16 cellular contexts compared by ENCODE assay signal in genomic region chr21:31279986-31280385, GRCh38.
"Had no signal": no experiment of that assay in that cellular context is flagged by ENCODE, and none has a peak within 500 bp of the region (broad histone marks: within the 10 kb centered on the region; RNA-seq: fewer than 3 reads in every experiment).

No MANE protein-coding gene starts in this region.

- H3K27me3 Mint-ChIP-seq: brain; central memory CD8-positive, alpha-beta T cell; T-helper 17 cell had no signal

- H3K4me3 Mint-ChIP-seq: activated CD8-positive, alpha-beta T cell treated with anti-CD3 and anti-CD28 coated beads, Interleukin-2, amount 10 ng/mL, durations not matched to agents 7 days and 5 days; brain; central memory CD8-positive, alpha-beta T cell; immature natural killer cell; mesothelial cell of epicardium; T-helper 17 cell had no signal

- H3K4me3 ChIP-seq: lower lobe of right lung, thyroid gland had no signal

- H3K36me3 ChIP-seq: lower lobe of right lung, thyroid gland had no signal

- H3K27ac ChIP-seq: epithelial cell of prostate, lower lobe of right lung, parathyroid adenoma, thyroid gland had no signal

- DNase-seq: activated CD4-positive, CD25-positive, alpha-beta regulatory T cell; activated CD8-positive, alpha-beta memory T cell treated with anti-CD3 and anti-CD28 coated beads, Interleukin-2, amount 50 U/mL, for 48 hours; activated CD8-positive, alpha-beta T cell treated with anti-CD3 and anti-CD28 coated beads, Interleukin-2, amount 10 ng/mL, durations not matched to agents 7 days and 5 days; activated gamma-delta T cell treated with Interleukin-2 at 50 U/mL for 16 hours; amygdala; effector memory CD4-positive, alpha-beta T cell; immature natural killer cell; lower lobe of right lung; SHP77 treated with DMSO at 0.1 percent for 48 hours; T-helper 17 cell; thyroid gland had no signal

- H3K9me3 Mint-ChIP-seq: immature natural killer cell, mesothelial cell of epicardium had no signal

- H3K4me1 ChIP-seq: lower lobe of right lung, parathyroid adenoma had no signal

- ATAC-seq: activated CD8-positive, alpha-beta T cell treated with anti-CD3 and anti-CD28 coated beads, Interleukin-2, amount 10 ng/mL, durations not matched to agents 7 days and 5 days; lower lobe of right lung; T-helper 17 cell had no signal

- H3K9me3 ChIP-seq: lower lobe of right lung, thyroid gland had no signal

- H3K27ac Mint-ChIP-seq: activated CD8-positive, alpha-beta T cell treated with anti-CD3 and anti-CD28 coated beads, Interleukin-2, amount 10 ng/mL, durations not matched to agents 7 days and 5 days; immature natural killer cell; mesothelial cell of epicardium; T-helper 17 cell had no signal

- H3K27me3 ChIP-seq: thyroid gland had no signal

- H3K4me1 Mint-ChIP-seq: mesothelial cell of epicardium had no signal

- H3K36me3 Mint-ChIP-seq: immature natural killer cell, mesothelial cell of epicardium had no signal
